Comparison of ENCODE assay signal across 11 cellular contexts in genomic region chr6:129489215-129489765, GRCh38.
DNase-seq lines count a peak whose midpoint lies in the region; ATAC-seq, FAIRE-seq and TF ChIP-seq lines count a peak whose summit lies in the region.
"Had no signal": no experiment of that assay in that cellular context is flagged by ENCODE, and none has a peak within 500 bp of the region (broad histone marks: within the 10 kb centered on the region; RNA-seq: fewer than 3 reads in every experiment).

No MANE protein-coding gene starts in this region.

- RAD21 ChIA-PET in GM12878 (lab: Charles Lee; ENCODE audit: unreplicated experiment): interaction anchor here (1.5 to 2.0 kb wide), 3 partner anchors 10 to 242 kb away, joined by 4 to 9 read pairs (median 5); no protein-coding TSS in a partner anchor

- CTCF ChIA-PET in GM12878 (lab: Yijun Ruan, JAX): interaction anchor here (0.8 to 5.7 kb wide), 8 partner anchors 9 to 1475 kb away, joined by 3 to 59 read pairs (median 4); no protein-coding TSS in a partner anchor

- FAIRE-seq in GM12878 (lab: Jason Lieb, UNC): no peak

- TF ChIP-seq POLR2A in GM12878 (IDR thresholded peaks at IDR 0.05; ENCODE audit: low read depth, low read length): no peak

- H3K27ac ChIP-seq in BLaER1: no peak overlapping the region
- H3K27ac ChIP-seq in GM12878 (ENCODE audit: control insufficient read depth, insufficient read depth): peak overlapping the region; percentile 43; the same call in 1 of the 2 replicates

- no peak for TF ChIP-seq EP300 in GM12878 (IDR thresholded peaks at IDR 0.05; ENCODE audit: borderline replicate concordance in 1 of 2, control insufficient read depth in 1 of 2, low read depth in 2 of 2, low read length in 2 of 2)

- H3K9ac ChIP-seq in BLaER1 (no peak overlapping the region), GM12878 (ENCODE audit: control insufficient read depth, insufficient read depth, low read length) (no peak overlapping the region; the same call in 1 of the 2 replicates)

- ATAC-seq in GM12878: no peak
- ATAC-seq in naive thymus-derived CD8-positive, alpha-beta T cell: no peak

- H3K27me3 ChIP-seq in BLaER1 (no peaks in the 10 kb centered on the region), GM12878 (replicated peaks in 1 of 2; ENCODE audit: control insufficient read depth in 2 of 2, insufficient read depth in 2 of 2, low read length in 1 of 2) (no peaks in the 10 kb centered on the region)

- intact Hi-C loops in GM12878 (cut with micrococcal nuclease; ENCODE audit: unreplicated experiment): no loop called here

- no peak for TF ChIP-seq RAD21 in GM12878 (IDR thresholded peaks at IDR 0.05; ENCODE audit: insufficient read depth, low read depth, low read length)

- no peak overlapping the region for H2AFZ ChIP-seq in GM12878 (ENCODE audit: control insufficient read depth, low read depth, low read length)

- no TSS peak for BruUV-seq in GM12878 (replicated peaks; lab: Mats Ljungman, UMichigan)

- peak overlapping the region; percentile 47 for H3K4me3 Mint-ChIP-seq in HFFc6
- no peak overlapping the region for H3K4me3 Mint-ChIP-seq in naive thymus-derived CD8-positive, alpha-beta T cell
- H3K4me3 Mint-ChIP-seq: nephron had no signal

- DNase-seq in HFFc6 (no peak), GM12878 (ENCODE audit: low read depth, low spot score) (no peak), GM19238 (ENCODE audit: insufficient read length, low spot score) (no peak), COLO829 (ENCODE audit: low spot score) (no peak), NCI-H524 treated with DMSO at 0.1 percent for 48 hours (lab: John Stamatoyannopoulos, UW) (no peak), nucleus accumbens (lab: John Stamatoyannopoulos, UW) (no peak)
- no peak for DNase-seq in naive thymus-derived CD8-positive, alpha-beta T cell
- DNase-seq: effector CD8-positive, alpha-beta T cell; NCI-H2029 treated with DMSO at 0.1 percent for 48 hours had no signal

- H4K20me1 ChIP-seq in BLaER1: no peaks in the 10 kb centered on the region
- H4K20me1 ChIP-seq in GM12878 (ENCODE audit: control insufficient read depth, insufficient read depth): no peaks in the 10 kb centered on the region

- WGBS in GM12878 (ENCODE audit: insufficient coverage, insufficient replicate concordance, low lambda C conversion rate, missing lambda C conversion rate): 74% methylated on average over 2 of the region's 2 CpGs

- in situ Hi-C loops in GM12878 (cut with MboI): no loop called here

- H3K4me1 ChIP-seq in BLaER1 (peaks cover 43% of the 10 kb centered on the region), GM12878 (ENCODE audit: control insufficient read depth, insufficient read depth, low read length) (peaks cover 23% of the 10 kb centered on the region)

- H3K36me3 Mint-ChIP-seq in HFFc6 (ENCODE audit: low read depth): peaks cover 22% of the 10 kb centered on the region; the same call in 1 of the 2 replicates
- H3K36me3 Mint-ChIP-seq in naive thymus-derived CD8-positive, alpha-beta T cell: no peaks in the 10 kb centered on the region

- SMC1A ChIA-PET in GM12878 (lab: Charles Lee; ENCODE audit: uncharacterized antibody, unreplicated experiment): interaction anchor here (0.8 to 4.2 kb wide), 8 partner anchors 8 to 257 kb away, joined by 3 to 18 read pairs (median 4); no protein-coding TSS in a partner anchor

- H3K27ac Mint-ChIP-seq in HFFc6: peak overlapping the region; percentile 100
- H3K27ac Mint-ChIP-seq in naive thymus-derived CD8-positive, alpha-beta T cell: peak overlapping the region in 8 of 10 donors; percentile 25 to 94 (median 88)

- POLR2A ChIA-PET in GM12878 (lab: Charles Lee): interaction anchor here (0.6 to 1.2 kb wide), 5 partner anchors 8 to 522 kb away, joined by 3 to 4 read pairs (median 3); no protein-coding TSS in a partner anchor
- POLR2A ChIA-PET in naive thymus-derived CD8-positive, alpha-beta T cell (lab: Charles Lee): no interaction called here

- H3K4me2 ChIP-seq in BLaER1 (peak overlapping the region; percentile 74), GM12878 (ENCODE audit: control insufficient read depth, insufficient read depth) (peak overlapping the region; percentile 66; the same call in 1 of the 2 replicates)

- H3K4me3 ChIP-seq in BLaER1 (no peak overlapping the region), GM12878 (peak overlapping the region; percentile 35; the same call in 1 of the 2 replicates)

- TF ChIP-seq CTCF in HFFc6 (IDR thresholded peaks at IDR 0.05): no peak
- TF ChIP-seq CTCF in GM12878 (IDR thresholded peaks at IDR 0.05 in 2 of 3, conservative IDR thresholded peaks at IDR 0.05 in 1 of 3; ENCODE audit: control insufficient read depth in 2 of 3, extremely low read depth in 1 of 3, insufficient read depth in 1 of 3, low read depth in 3 of 3, low read length in 3 of 3): no peak

- H3K36me3 ChIP-seq in BLaER1: no peaks in the 10 kb centered on the region
- no peaks in the 10 kb centered on the region for H3K36me3 ChIP-seq in GM12878 (ENCODE audit: control insufficient read depth in 2 of 2, insufficient read depth in 2 of 2, low read length in 1 of 2)

- H3K9me3 Mint-ChIP-seq in HFFc6: no peaks in the 10 kb centered on the region
- no peaks in the 10 kb centered on the region for H3K9me3 Mint-ChIP-seq in naive thymus-derived CD8-positive, alpha-beta T cell
- H3K9me3 Mint-ChIP-seq: nephron had no signal

- peaks cover 6% of the 10 kb centered on the region; the same call in 1 of the 2 replicates for H3K27me3 Mint-ChIP-seq in HFFc6 (ENCODE audit: insufficient read depth)
- H3K27me3 Mint-ChIP-seq in naive thymus-derived CD8-positive, alpha-beta T cell: no peaks in the 10 kb centered on the region

- no peaks in the 10 kb centered on the region for H3K79me2 ChIP-seq in GM12878 (ENCODE audit: control insufficient read depth, insufficient read depth, low read length)

- H3K9me3 ChIP-seq in BLaER1 (no peaks in the 10 kb centered on the region), GM12878 (replicated peaks; ENCODE audit: control insufficient read depth, insufficient read depth, low read length) (no peaks in the 10 kb centered on the region)

- H3K4me1 Mint-ChIP-seq in HFFc6 (ENCODE audit: low read depth): peaks cover 65% of the 10 kb centered on the region
- H3K4me1 Mint-ChIP-seq in naive thymus-derived CD8-positive, alpha-beta T cell: peaks cover 8 to 27% (median 25%) of the 10 kb centered on the region in 4 donors

TF ChIP-seq in GM12878, 131 proteins besides CTCF, POLR2A, EP300 and RAD21:
- TF ChIP-seq MEF2A (IDR thresholded peaks at IDR 0.05; ENCODE audit: insufficient read depth, low read depth, low read length): 0 out of 2 replicates have a peak, but pooled peaks have one; percentile 19
- TF ChIP-seq NFIC (IDR thresholded peaks at IDR 0.05; ENCODE audit: low read depth, low read length): 0 out of 2 replicates have a peak, but pooled peaks have one; percentile 35
- no peak for TF ChIP-seq NRF1 (conservative IDR thresholded peaks at IDR 0.05; ENCODE audit: low read depth, low read length)
- no peak for TF ChIP-seq RCOR1 (conservative IDR thresholded peaks at IDR 0.05; ENCODE audit: low read depth, low read length)
- 0 out of 2 replicates have a peak, but pooled peaks have one; percentile 19 for TF ChIP-seq FOXM1 (IDR thresholded peaks at IDR 0.05; ENCODE audit: low read depth, low read length)
- TF ChIP-seq RB1 (IDR thresholded peaks at IDR 0.05; ENCODE audit: borderline replicate concordance): no peak
- peak; percentile 30 for TF ChIP-seq JUNB (IDR thresholded peaks at IDR 0.05)
- TF ChIP-seq RUNX3 (IDR thresholded peaks at IDR 0.05; ENCODE audit: low read length): peak; percentile 21; the same call in 1 of the 2 replicates
TF ChIP-seq in GM12878: peak in this region for 5.
